In the genomic region with DNA sequence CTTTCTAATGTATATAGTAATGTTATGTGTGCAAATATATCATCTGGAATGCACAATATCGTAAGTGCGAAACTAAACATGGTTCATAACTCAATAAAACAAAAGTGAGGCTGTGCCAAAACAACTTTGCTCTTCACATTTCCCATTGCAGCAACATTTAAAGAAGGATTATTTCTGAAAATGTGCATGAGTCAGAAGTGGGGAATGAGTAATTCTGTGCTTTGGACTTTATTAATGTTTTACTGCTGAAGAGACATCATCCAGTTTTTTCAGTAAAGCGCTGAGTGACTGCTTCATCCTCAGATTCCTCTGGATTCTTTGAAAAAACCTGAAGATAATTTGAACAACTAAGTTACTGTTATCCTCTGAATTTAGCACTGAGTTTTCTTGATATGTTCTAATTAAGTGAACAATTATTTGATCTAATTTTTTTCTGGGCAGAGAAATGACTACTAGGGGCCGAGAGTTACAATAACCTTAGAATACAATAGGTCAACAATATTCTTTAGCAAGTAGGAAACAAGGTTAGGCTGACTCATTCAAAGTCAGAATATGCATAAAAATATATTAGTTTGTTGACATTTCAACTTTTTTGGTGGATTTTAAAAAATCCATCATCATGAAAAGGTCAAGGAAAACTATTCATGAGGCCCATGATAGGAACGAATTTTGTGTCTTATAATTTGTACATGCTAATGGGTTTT, we compare ENCODE assay signal across 17 cellular contexts. TPM values are rescaled to one million over a fixed set of nuclear protein-coding genes. Genes with fewer than 3 reads are reported as not detected.
A peak's percentile ranks its signal among the peaks of the same experiment; 100 is the strongest.
DNase-seq lines count a peak whose midpoint lies in the region; ATAC-seq, FAIRE-seq and TF ChIP-seq lines count a peak whose summit lies in the region.
"Had no signal": no experiment of that assay in that cellular context is flagged by ENCODE, and none has a peak within 500 bp of the region (broad histone marks: within the 10 kb centered on the region; RNA-seq: fewer than 3 reads in every experiment).

No MANE protein-coding gene starts in this region.

- peak; percentile 91 for ATAC-seq in PC-3
- ATAC-seq: stimulated activated naive B cell treated with anti-CD40 and anti-IgM and Interleukin-4, amounts not matched to agents 10 μg/mL and 1 μg/mL and 100 μg/mL, for 72 hours had no signal

- no peaks in the 10 kb centered on the region for H3K36me3 Mint-ChIP-seq in nephron (ENCODE audit: low read depth)
- H3K36me3 Mint-ChIP-seq: CD14-positive monocyte; stimulated activated naive B cell treated with anti-CD40 and anti-IgM and Interleukin-4, amounts not matched to agents 10 μg/mL and 1 μg/mL and 100 μg/mL, for 72 hours had no signal

- H4K20me1 ChIP-seq in PC-3 (ENCODE audit: low read length) = no peaks in the 10 kb centered on the region
- no peaks in the 10 kb centered on the region for H4K20me1 ChIP-seq in endothelial cell of umbilical vein (replicated peaks; ENCODE audit: control insufficient read depth, extremely low read depth, insufficient read depth, low read length)

- POLR2A ChIA-PET in BJ (lab: Charles Lee) (interaction anchor here (0.5 kb wide), 1 partner anchor 277 kb away, joined by 3 read pairs; no protein-coding TSS in a partner anchor), PC-3 (lab: Charles Lee; ENCODE audit: unreplicated experiment) (no interaction called here), endothelial cell of umbilical vein (lab: Charles Lee) (no interaction called here)

- intact Hi-C loops in PC-3 (cut with micrococcal nuclease) (no loop called here), endothelial cell of umbilical vein (cut with micrococcal nuclease) (loop anchor here (1.0 to 2.0 kb wide), 3 partner anchors 20 to 42 kb away; a partner anchor contains a TSS)

- peak overlapping the region; percentile 59 for H3K27ac ChIP-seq in PC-3 (ENCODE audit: low read length)
- H3K27ac ChIP-seq in endothelial cell of umbilical vein (ENCODE audit: insufficient read depth, low read depth, low read length) = peak overlapping the region; percentile 75

- no peaks in the 10 kb centered on the region for H3K9me3 Mint-ChIP-seq in nephron
- H3K9me3 Mint-ChIP-seq: stimulated activated naive B cell treated with anti-CD40 and anti-IgM and Interleukin-4, amounts not matched to agents 10 μg/mL and 1 μg/mL and 100 μg/mL, for 72 hours had no signal

- FAIRE-seq in endothelial cell of umbilical vein (lab: Jason Lieb, UNC) = peak; percentile 95

- H3K4me1 ChIP-seq in PC-3 (ENCODE audit: insufficient read depth, low read length) (peaks cover 24% of the 10 kb centered on the region), endothelial cell of umbilical vein (ENCODE audit: control insufficient read depth, extremely low read depth, insufficient read depth, low read length) (peaks cover 23% of the 10 kb centered on the region)

- dilution Hi-C loops in endothelial cell of umbilical vein (cut with MboI; ENCODE audit: extremely low pct_ligation_motif_present, low sequenced_read_pairs) = no loop called here

- H3K9me2 ChIP-seq in PC-3 (replicated peaks; ENCODE audit: low read length) = no peaks in the 10 kb centered on the region

- H3K9me3 ChIP-seq in PC-3 (ENCODE audit: low read length) = no peaks in the 10 kb centered on the region
- H3K9me3 ChIP-seq in endothelial cell of umbilical vein (replicated peaks; ENCODE audit: control insufficient read depth, insufficient read depth, low read length) = no peaks in the 10 kb centered on the region

- BruUV-seq in PC-3 (replicated peaks; lab: Mats Ljungman, UMichigan) = no TSS peak
- BruUV-seq in endothelial cell of umbilical vein (replicated peaks; lab: Mats Ljungman, UMichigan) = TSS peak; percentile 78

- H3K4me1 Mint-ChIP-seq in nephron = peaks cover 24% of the 10 kb centered on the region

- CTCF ChIA-PET in BJ (lab: Yijun Ruan, JAX) = interaction anchor here (1.6 kb wide), 1 partner anchor 11 kb away, joined by 3 read pairs; no protein-coding TSS in a partner anchor
- CTCF ChIA-PET in PC-3 (lab: Charles Lee) = no interaction called here
- CTCF ChIA-PET in endothelial cell of umbilical vein (lab: Charles Lee) = interaction anchor here (1.1 to 1.5 kb wide), 3 partner anchors 8 to 22 kb away, joined by 3 to 5 read pairs (median 4); no protein-coding TSS in a partner anchor

- no peak for TF ChIP-seq POLR2A in endothelial cell of umbilical vein (IDR thresholded peaks at IDR 0.05; ENCODE audit: low read depth, low read length)

- no peak overlapping the region for H3K4me3 ChIP-seq in BJ (ENCODE audit: low read depth, low read length)
- peak overlapping the region; percentile 27; the same call in 1 of the 2 replicates for H3K4me3 ChIP-seq in PC-3 (ENCODE audit: low read length)
- H3K4me3 ChIP-seq in endothelial cell of umbilical vein (replicated peaks in 1 of 3; ENCODE audit: insufficient read depth in 1 of 3, low read depth in 1 of 3, low read length in 3 of 3) = peak overlapping the region in 2 of 3 experiments; percentile 6 to 41

- peaks cover 9% of the 10 kb centered on the region for H3F3A ChIP-seq in PC-3 (ENCODE audit: low read length, unreplicated experiment)

- no peaks in the 10 kb centered on the region for H3K36me3 ChIP-seq in BJ (ENCODE audit: control insufficient read depth, insufficient read depth, low read length)
- no peaks in the 10 kb centered on the region for H3K36me3 ChIP-seq in PC-3 (ENCODE audit: low read depth, low read length)
- H3K36me3 ChIP-seq in endothelial cell of umbilical vein (ENCODE audit: control insufficient read depth in 2 of 2, extremely low read depth in 1 of 2, insufficient read depth in 2 of 2, low read length in 2 of 2) = no peaks in the 10 kb centered on the region

- H3K79me2 ChIP-seq in PC-3 (ENCODE audit: low read length) (no peaks in the 10 kb centered on the region), endothelial cell of umbilical vein (ENCODE audit: control insufficient read depth, insufficient read depth, low read length) (no peaks in the 10 kb centered on the region)

- DNase-seq in BJ (ENCODE audit: low read depth) = peak; percentile 48
- DNase-seq in PC-3 = peak; percentile 89
- DNase-seq in endothelial cell of umbilical vein (ENCODE audit: low read depth, low spot score) = peak; percentile 88
- no peak for DNase-seq in UCSD-AML1 (lab: John Stamatoyannopoulos, UW; ENCODE audit: unreplicated experiment)
- DNase-seq in inferior parietal cortex (ENCODE audit: extremely low spot score) = no peak
- DNase-seq in NCI-H1694 (lab: John Stamatoyannopoulos, UW) = no peak
- DNase-seq in NCI-H524 treated with DMSO at 0.1 percent for 48 hours (lab: John Stamatoyannopoulos, UW) = no peak
- DNase-seq: activated CD4-positive, CD25-positive, alpha-beta regulatory T cell treated with anti-CD3 and anti-CD28 coated beads, Interleukin-2, amount 50 U/mL, for 72 hours; activated T-cell treated with anti-CD3 and anti-CD28 coated beads, Interleukin-2, amount 50 U/mL, for 1 hour; amygdala; NCI-H2107; stimulated activated CD4-positive, alpha-beta T cell treated with anti-CD3 and anti-CD28 coated beads, Interleukin-4, amount 100 ng/mL, for 24 hours; stimulated activated naive B cell treated with anti-CD40 and anti-IgM and Interleukin-4, amounts not matched to agents 10 μg/mL and 1 μg/mL and 100 μg/mL, for 72 hours; SW 1271 had no signal

- H3K27me3 Mint-ChIP-seq in nephron (ENCODE audit: low read depth) = peaks cover 6% of the 10 kb centered on the region
- H3K27me3 Mint-ChIP-seq: progenitor cell of endocrine pancreas had no signal

- TF ChIP-seq CTCF in BJ (IDR thresholded peaks at IDR 0.05; ENCODE audit: insufficient read depth, low read depth, low read length) (no peak), PC-3 (conservative IDR thresholded peaks at IDR 0.05; ENCODE audit: low read depth, low read length) (no peak), endothelial cell of umbilical vein (IDR thresholded peaks at IDR 0.05; ENCODE audit: extremely low read depth in 1 of 2, insufficient read depth in 1 of 2, low read depth in 1 of 2, low read length in 2 of 2) (no peak), nephron (IDR thresholded peaks at IDR 0.05; ENCODE audit: unreplicated experiment in 3 of 3) (no peak)

- H2AFZ ChIP-seq in PC-3 (ENCODE audit: low read length) = no peak overlapping the region
- peak overlapping the region; percentile 50 for H2AFZ ChIP-seq in endothelial cell of umbilical vein (ENCODE audit: low read depth, low read length)

- H3K9ac ChIP-seq in PC-3 (ENCODE audit: low read length) (no peak overlapping the region; the same call in 1 of the 2 replicates), endothelial cell of umbilical vein (replicated peaks; ENCODE audit: extremely low read depth, insufficient read depth, low read length) (peak overlapping the region; percentile 49)

- H3K27ac Mint-ChIP-seq in nephron = peak overlapping the region; percentile 56 to 84 (median 80)
- H3K27ac Mint-ChIP-seq: CD14-positive monocyte; progenitor cell of endocrine pancreas; stimulated activated naive B cell treated with anti-CD40 and anti-IgM and Interleukin-4, amounts not matched to agents 10 μg/mL and 1 μg/mL and 100 μg/mL, for 72 hours had no signal

- peak overlapping the region; percentile 55 for H3K4me2 ChIP-seq in PC-3 (ENCODE audit: low read length)
- H3K4me2 ChIP-seq in endothelial cell of umbilical vein (ENCODE audit: insufficient read depth, low read length) = peak overlapping the region; percentile 91

- peak overlapping the region in 2 of 3 experiments; percentile 35 to 46 for H3K4me3 Mint-ChIP-seq in nephron
- H3K4me3 Mint-ChIP-seq: CD14-positive monocyte; stimulated activated naive B cell treated with anti-CD40 and anti-IgM and Interleukin-4, amounts not matched to agents 10 μg/mL and 1 μg/mL and 100 μg/mL, for 72 hours had no signal

- H3K27me3 ChIP-seq in BJ (ENCODE audit: control insufficient read depth, insufficient read depth, low read length) (no peaks in the 10 kb centered on the region), PC-3 (ENCODE audit: low read length) (no peaks in the 10 kb centered on the region), endothelial cell of umbilical vein (ENCODE audit: control insufficient read depth in 2 of 2, insufficient read depth in 2 of 2, low read length in 2 of 2) (no peaks in the 10 kb centered on the region)

- H3K9me1 ChIP-seq in endothelial cell of umbilical vein (replicated peaks; ENCODE audit: control insufficient read depth, extremely low read depth, insufficient read depth, low read length) = no peaks in the 10 kb centered on the region

TF ChIP-seq in endothelial cell of umbilical vein, 7 proteins besides CTCF, POLR2A, EP300 and RAD21 (continues in another document):
- TF ChIP-seq EZH2 (IDR thresholded peaks at IDR 0.05; ENCODE audit: borderline replicate concordance, low read depth, low read length, severe bottlenecking) = no peak

RNA-seq across cellular contexts. Expression of a gene that starts 20.0 kb away (rescaled TPM):
- polyA plus RNA-seq in BJ (2011; rRNA removed) = 1.9 and 2.7 TPM in 2 replicates
- polyA minus RNA-seq in BJ (2011; rRNA and poly(A)+ RNA removed) = 4.4 and 5.2 TPM in 2 replicates
- 9.8 and 10.5 TPM in 2 replicates for total RNA-seq in PC-3 (2014; rRNA removed)
- 9.6 and 10.7 TPM in 2 replicates for total RNA-seq in endothelial cell of umbilical vein
- polyA plus RNA-seq in endothelial cell of umbilical vein = 1.5 and 2.3 TPM in 2 replicates
- 3.6 and 3.8 TPM in 2 replicates for polyA plus RNA-seq in endothelial cell of umbilical vein (2011; cell fraction: cytosol; rRNA removed)
- 5.1 and 6.0 TPM in 2 replicates for polyA plus RNA-seq in endothelial cell of umbilical vein (2011; cell fraction: nucleus; rRNA removed)
- polyA plus RNA-seq in endothelial cell of umbilical vein (2012) = 4.0 and 7.6 TPM in 2 replicates
- 8.6 and 9.4 TPM in 2 replicates for polyA minus RNA-seq in endothelial cell of umbilical vein
- 2.7 TPM for polyA minus RNA-seq in endothelial cell of umbilical vein (2011; cell fraction: cytosol; rRNA and poly(A)+ RNA removed)
- 19.2 and 26.5 TPM in 2 replicates for polyA minus RNA-seq in endothelial cell of umbilical vein (2011; cell fraction: nucleus; rRNA and poly(A)+ RNA removed)

Comparison
In these comparisons a context has a peak if more than half of its experiments do, and no peak if none do; other contexts are left out.
1. DNase-seq: peak in BJ (single experiment), PC-3 (single experiment) and endothelial cell of umbilical vein (single experiment); none in UCSD-AML1 (single experiment), inferior parietal cortex (single experiment), NCI-H1694 (single experiment) and NCI-H524 treated with DMSO at 0.1 percent for 48 hours (single experiment).